ENCODE assay signal across 25 cellular contexts in genomic region chr9:17398351-17398750, GRCh38.
"Had no signal": no experiment of that assay in that cellular context is flagged by ENCODE, and none has a peak within 500 bp of the region (broad histone marks: within the 10 kb centered on the region; RNA-seq: fewer than 3 reads in every experiment).

No MANE protein-coding gene starts in this region.

- H3K9me3 ChIP-seq: esophagus muscularis mucosa, gastrocnemius medialis, heart left ventricle, ovary, right lobe of liver, SK-N-SH, thoracic aorta, upper lobe of right lung had no signal

- H3K36me3 ChIP-seq: brain microvascular endothelial cell, gastrocnemius medialis, ovary, upper lobe of right lung had no signal

- H3K4me3 Mint-ChIP-seq: activated B cell treated with CpG ODN at 0.5 μM for 24 hours; activated CD8-positive, alpha-beta T cell treated with anti-CD3 and anti-CD28 coated beads for 36 hours; activated naive CD4-positive, alpha-beta T cell treated with anti-CD3 and anti-CD28 coated beads for 36 hours; dendritic cell treated with granulocyte-macrophage colony-stimulating factor and Interleukin-4, amounts not matched to agents 40 ng/mL and 50 ng/mL, for 4 days; immature natural killer cell; naive thymus-derived CD4-positive, alpha-beta T cell; stimulated activated memory B cell treated with anti-CD40 and anti-IgM and Interleukin-4, amounts not matched to agents 10 μg/mL and 1 μg/mL and 100 μg/mL, for 72 hours; T-helper 2 cell treated with Interferon-gamma antibody and Interleukin-4, amounts not matched to agents 5 μg/mL and 100 μg/mL, for 36 hours had no signal

- H3K27ac ChIP-seq: brain microvascular endothelial cell, esophagus muscularis mucosa, gastrocnemius medialis, heart left ventricle, ovary, right lobe of liver, thoracic aorta, upper lobe of right lung had no signal

- H3K4me1 Mint-ChIP-seq: activated B cell treated with CpG ODN at 0.5 μM for 24 hours; immature natural killer cell; naive thymus-derived CD4-positive, alpha-beta T cell; stimulated activated memory B cell treated with anti-CD40 and anti-IgM and Interleukin-4, amounts not matched to agents 10 μg/mL and 1 μg/mL and 100 μg/mL, for 72 hours had no signal

- H3K4me1 ChIP-seq: esophagus muscularis mucosa, gastrocnemius medialis, upper lobe of right lung had no signal

- H3K36me3 Mint-ChIP-seq: immature natural killer cell; stimulated activated memory B cell treated with anti-CD40 and anti-IgM and Interleukin-4, amounts not matched to agents 10 μg/mL and 1 μg/mL and 100 μg/mL, for 72 hours had no signal

- DNase-seq: activated B cell treated with CpG ODN at 0.5 μM for 24 hours; activated CD4-positive, alpha-beta T cell treated with anti-CD3 and anti-CD28 coated beads for 48 hours; activated CD8-positive, alpha-beta T cell treated with anti-CD3 and anti-CD28 coated beads for 36 hours; activated naive CD4-positive, alpha-beta T cell treated with anti-CD3 and anti-CD28 coated beads for 36 hours; activated T-cell treated with anti-CD3 and anti-CD28 coated beads, Interleukin-2, amount 50 U/mL, for 1 hour; anterior cingulate cortex; brain microvascular endothelial cell; cerebellar nuclear complex; effector CD8-positive, alpha-beta T cell; gastrocnemius medialis; heart left ventricle; immature natural killer cell; left ventricle myocardium superior; naive thymus-derived CD4-positive, alpha-beta T cell; ovary; right lobe of liver; SK-N-SH; stimulated activated CD4-positive, alpha-beta T cell treated with anti-CD3 and anti-CD28 coated beads, Interleukin-4, amount 100 ng/mL, for 4 hours; upper lobe of right lung had no signal

- H3K4me2 ChIP-seq: SK-N-SH had no signal

- H3K27ac Mint-ChIP-seq: activated B cell treated with CpG ODN at 0.5 μM for 24 hours; activated CD8-positive, alpha-beta T cell treated with anti-CD3 and anti-CD28 coated beads for 36 hours; activated naive CD4-positive, alpha-beta T cell treated with anti-CD3 and anti-CD28 coated beads for 36 hours; activated T-helper 2 cell treated with anti-CD3 and anti-CD28 coated beads, Interferon-gamma antibody, Interleukin-2, Interleukin-4, amounts not matched to agents 10 μg/mL and 5 μg/mL and 100 μg/mL, durations not matched to agents 14 hours and 24 hours and 36 hours; dendritic cell treated with granulocyte-macrophage colony-stimulating factor and Interleukin-4, amounts not matched to agents 40 ng/mL and 50 ng/mL, for 4 days; immature natural killer cell; naive thymus-derived CD4-positive, alpha-beta T cell; stimulated activated memory B cell treated with anti-CD40 and anti-IgM and Interleukin-4, amounts not matched to agents 10 μg/mL and 1 μg/mL and 100 μg/mL, for 72 hours; T-helper 2 cell treated with Interferon-gamma antibody and Interleukin-4, amounts not matched to agents 5 μg/mL and 100 μg/mL, for 36 hours had no signal

- H3K27me3 Mint-ChIP-seq: activated B cell treated with CpG ODN at 0.5 μM for 24 hours; activated CD8-positive, alpha-beta T cell treated with anti-CD3 and anti-CD28 coated beads for 36 hours; dendritic cell treated with granulocyte-macrophage colony-stimulating factor and Interleukin-4, amounts not matched to agents 40 ng/mL and 50 ng/mL, for 4 days; naive thymus-derived CD4-positive, alpha-beta T cell; stimulated activated memory B cell treated with anti-CD40 and anti-IgM and Interleukin-4, amounts not matched to agents 10 μg/mL and 1 μg/mL and 100 μg/mL, for 72 hours had no signal

- H3K9me3 Mint-ChIP-seq: activated B cell treated with CpG ODN at 0.5 μM for 24 hours; activated CD8-positive, alpha-beta T cell treated with anti-CD3 and anti-CD28 coated beads for 36 hours; dendritic cell treated with granulocyte-macrophage colony-stimulating factor and Interleukin-4, amounts not matched to agents 40 ng/mL and 50 ng/mL, for 4 days had no signal

- H3K9ac ChIP-seq: SK-N-SH had no signal

- H3K4me3 ChIP-seq: esophagus muscularis mucosa, gastrocnemius medialis, heart left ventricle, ovary, right lobe of liver, thoracic aorta, upper lobe of right lung had no signal

- H3K27me3 ChIP-seq: brain microvascular endothelial cell, esophagus muscularis mucosa, gastrocnemius medialis, heart left ventricle, ovary, right lobe of liver, upper lobe of right lung had no signal
